Comparison of ENCODE assay signal across 8 cellular contexts in genomic region chr4:10164877-10165283, GRCh38. TPM values are rescaled to one million over a fixed set of nuclear protein-coding genes. Genes with fewer than 3 reads are reported as not detected.
DNase-seq lines count a peak whose midpoint lies in the region; ATAC-seq and TF ChIP-seq lines count a peak whose summit lies in the region.

No MANE protein-coding gene starts in this region.

- WGBS in suprapubic skin: 41% methylated on average over 3 of the region's 3 CpGs

- H3K9me3 ChIP-seq in right atrium auricular region (no peaks in the 10 kb centered on the region), suprapubic skin (no peaks in the 10 kb centered on the region)

- TF ChIP-seq CTCF in WI38 (IDR thresholded peaks at IDR 0.05; ENCODE audit: low read depth, low read length): peak; percentile 65
- TF ChIP-seq CTCF in right atrium auricular region (IDR thresholded peaks at IDR 0.05): peak; percentile 46 to 80
- peak; percentile 9 to 42 for TF ChIP-seq CTCF in suprapubic skin (IDR thresholded peaks at IDR 0.05)
- TF ChIP-seq CTCF in coronary artery (IDR thresholded peaks at IDR 0.05): no peak

- no peaks in the 10 kb centered on the region for H3K27me3 ChIP-seq in right atrium auricular region
- H3K27me3 ChIP-seq in suprapubic skin: peaks cover 3% of the 10 kb centered on the region

- H3K4me3 ChIP-seq in WI38 (ENCODE audit: low read depth, low read length) (no peak overlapping the region), right atrium auricular region (no peak overlapping the region), suprapubic skin (no peak overlapping the region), coronary artery (no peak overlapping the region)

- H3K36me3 ChIP-seq in right atrium auricular region (no peaks in the 10 kb centered on the region), suprapubic skin (no peaks in the 10 kb centered on the region)

- no peak overlapping the region for H3K27ac Mint-ChIP-seq in activated T-cell treated with anti-CD3 and anti-CD28 coated beads, Interleukin-2, amount 50 U/mL, for 72 hours

- no peak for TF ChIP-seq EP300 in suprapubic skin (IDR thresholded peaks at IDR 0.05)

- H3K4me1 ChIP-seq in right atrium auricular region (no peaks in the 10 kb centered on the region), suprapubic skin (no peaks in the 10 kb centered on the region)

- no peaks in the 10 kb centered on the region for H3K36me3 Mint-ChIP-seq in activated T-cell treated with anti-CD3 and anti-CD28 coated beads, Interleukin-2, amount 50 U/mL, for 72 hours (ENCODE audit: insufficient read depth in 2 of 2)

- peaks cover 23% of the 10 kb centered on the region for H3K4me1 Mint-ChIP-seq in activated T-cell treated with anti-CD3 and anti-CD28 coated beads, Interleukin-2, amount 50 U/mL, for 72 hours (ENCODE audit: low read depth)

- DNase-seq in DMS53 treated with DMSO at 0.1 percent for 48 hours (lab: John Stamatoyannopoulos, UW; ENCODE audit: unreplicated experiment) (peak; percentile 40), HPDE6-E6E7 (ENCODE audit: extremely low spot score) (peak; percentile 27), right atrium auricular region (ENCODE audit: low spot score) (no peak), suprapubic skin (ENCODE audit: low spot score in 2 of 2) (no peak), coronary artery (ENCODE audit: low spot score) (no peak), T-helper 2 cell (no peak)
- DNase-seq in activated T-cell treated with anti-CD3 and anti-CD28 coated beads, Interleukin-2, amount 50 U/mL, for 72 hours: no peak

- H3K4me3 Mint-ChIP-seq in activated T-cell treated with anti-CD3 and anti-CD28 coated beads, Interleukin-2, amount 50 U/mL, for 72 hours: no peak overlapping the region

- no peak for TF ChIP-seq POLR2A in suprapubic skin (IDR thresholded peaks at IDR 0.05)

- H3K27ac ChIP-seq in right atrium auricular region (no peak overlapping the region), suprapubic skin (no peak overlapping the region), coronary artery (no peak overlapping the region)

- ATAC-seq in activated T-cell treated with anti-CD3 and anti-CD28 coated beads, Interleukin-2, amount 50 U/mL, for 72 hours (replicated peaks in 1 of 2): no peak

- no peaks in the 10 kb centered on the region for H3K27me3 Mint-ChIP-seq in activated T-cell treated with anti-CD3 and anti-CD28 coated beads, Interleukin-2, amount 50 U/mL, for 72 hours (ENCODE audit: low read depth)

- H3K9me3 Mint-ChIP-seq in activated T-cell treated with anti-CD3 and anti-CD28 coated beads, Interleukin-2, amount 50 U/mL, for 72 hours: no peaks in the 10 kb centered on the region

RNA-seq across cellular contexts. Expression of gene WDR1, which starts 48.3 kb away (rescaled TPM):
- total RNA-seq in right atrium auricular region (100 to 1,000 TPM; 109 to 216 TPM), suprapubic skin (100 to 1,000 TPM; 113 to 126 (median 117) TPM)
- 100 to 1,000 TPM; 304 to 326 TPM for total RNA-seq in activated T-cell treated with anti-CD3 and anti-CD28 coated beads, Interleukin-2, amount 50 U/mL, for 72 hours

Comparison
In these comparisons a context has a peak if more than half of its experiments do, and no peak if none do; other contexts are left out.
1. DNase-seq: peak in DMS53 treated with DMSO at 0.1 percent for 48 hours (single experiment) and HPDE6-E6E7 (single experiment); none in right atrium auricular region (single experiment), suprapubic skin (0 of 2), coronary artery (single experiment), T-helper 2 cell (0 of 5) and activated T-cell treated with anti-CD3 and anti-CD28 coated beads, Interleukin-2, amount 50 U/mL, for 72 hours (0 of 2).